31 cellular contexts compared by ENCODE assay signal in the genomic region with DNA sequence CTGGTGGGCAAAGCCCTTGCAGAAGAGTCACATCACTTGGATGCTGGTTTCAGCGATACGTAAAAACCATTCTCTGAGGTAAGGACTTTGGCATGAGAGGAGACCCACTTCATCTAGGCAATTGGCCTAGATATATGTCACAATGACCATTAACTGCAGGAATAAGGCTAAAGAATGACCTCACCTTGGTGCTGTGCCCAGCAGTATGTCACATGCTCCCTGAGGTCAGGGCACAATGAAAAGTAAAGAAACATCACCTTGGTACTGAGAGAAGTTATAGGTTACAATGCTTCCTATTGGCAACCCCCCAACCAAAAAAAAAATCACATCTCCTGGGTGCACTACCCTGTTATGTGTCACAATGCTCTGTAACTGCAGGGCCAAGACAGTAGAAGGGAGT.
DNase-seq lines count a peak whose midpoint lies in the region; ATAC-seq and TF ChIP-seq lines count a peak whose summit lies in the region.
"Had no signal": no experiment of that assay in that cellular context is flagged by ENCODE, and none has a peak within 500 bp of the region (broad histone marks: within the 10 kb centered on the region; RNA-seq: fewer than 3 reads in every experiment).

No MANE protein-coding gene starts in this region.

- H3K4me3 ChIP-seq in LNCaP clone FGC (ENCODE audit: low read depth, low read length), result no peak overlapping the region
- H3K4me3 ChIP-seq in MG63, result no peak overlapping the region
- no peak overlapping the region for H3K4me3 ChIP-seq in body of pancreas
- H3K4me3 ChIP-seq: A549; BLaER1; BLaER1 treated with 17β-estradiol and CSF1 and Interleukin-3, amounts not matched to agents 10 nM and 100 nM had no signal

- H3K9me3 ChIP-seq in MG63, result no peaks in the 10 kb centered on the region
- H3K9me3 ChIP-seq in body of pancreas, result no peaks in the 10 kb centered on the region
- H3K9me3 ChIP-seq: A549; BE2C; BLaER1; BLaER1 treated with 17β-estradiol and CSF1 and Interleukin-3, amounts not matched to agents 10 nM and 100 nM; Caco-2 had no signal

- intact Hi-C loops in body of pancreas (cut with DNase I), result no loop called here

- no peak for TF ChIP-seq POLR2A in body of pancreas (IDR thresholded peaks at IDR 0.05)

- no peaks in the 10 kb centered on the region for H3K36me3 ChIP-seq in MG63
- H3K36me3 ChIP-seq in body of pancreas (replicated peaks in 1 of 2; ENCODE audit: insufficient read depth in 1 of 2, low read depth in 2 of 2), result no peaks in the 10 kb centered on the region
- H3K36me3 ChIP-seq: BE2C; BLaER1; BLaER1 treated with 17β-estradiol and CSF1 and Interleukin-3, amounts not matched to agents 10 nM and 100 nM had no signal

- peak; percentile 58 for ATAC-seq in body of pancreas
- ATAC-seq: A549; CD8-positive, alpha-beta T cell had no signal

- DNase-seq in LNCaP clone FGC (ENCODE audit: low read depth) (peak; percentile 75), MG63 (peak; percentile 2), body of pancreas (peak in 2 of 4 donors; percentile 13 to 14), substantia nigra (lab: John Stamatoyannopoulos, UW) (no peak)
- DNase-seq in stimulated activated CD4-positive, alpha-beta T cell treated with anti-CD3 and anti-CD28 coated beads, Interleukin-4, amount 100 ng/mL, for 4 hours, result no peak
- DNase-seq in activated CD4-positive, alpha-beta T cell treated with anti-CD3 and anti-CD28 coated beads, Interleukin-2, amount 50 U/mL, for 1 hour, result no peak
- DNase-seq: 8988T; ACHN; AML-193; BE2C; C1 segment of cervical spinal cord; Caco-2; Calu3; CD4-positive, alpha-beta memory T cell; CD4-positive, alpha-beta T cell; CD4-positive, CD25-positive, alpha-beta regulatory T cell; CD8-positive, alpha-beta memory T cell; CD8-positive, alpha-beta T cell; COR-L47; DMS 273 treated with DMSO at 0.1 percent for 48 hours; DMS153; DMS53; DMS79; DMS79 treated with DMSO at 0.1 percent for 48 hours; DND-41; EL had no signal

- no peaks in the 10 kb centered on the region for H3K4me1 ChIP-seq in body of pancreas
- H3K4me1 ChIP-seq: A549; BE2C; BLaER1; BLaER1 treated with 17β-estradiol and CSF1 and Interleukin-3, amounts not matched to agents 10 nM and 100 nM; Caco-2 had no signal

- H3K27me3 ChIP-seq in MG63, result no peaks in the 10 kb centered on the region
- no peaks in the 10 kb centered on the region for H3K27me3 ChIP-seq in body of pancreas
- H3K27me3 ChIP-seq: BE2C; BLaER1; BLaER1 treated with 17β-estradiol and CSF1 and Interleukin-3, amounts not matched to agents 10 nM and 100 nM had no signal

- 89 to 100% methylated on average over 2 of the region's 2 CpGs for WGBS in body of pancreas, 2 donors

- H3K27ac ChIP-seq in body of pancreas (no peak overlapping the region), substantia nigra (ENCODE audit: low read depth, low read length, poor library complexity, severe bottlenecking) (no peak overlapping the region)
- H3K27ac ChIP-seq: 22Rv1; A549; BLaER1; BLaER1 treated with 17β-estradiol and CSF1 and Interleukin-3, amounts not matched to agents 10 nM and 100 nM; C4-2B had no signal

- TF ChIP-seq CTCF in LNCaP clone FGC (IDR thresholded peaks at IDR 0.05; ENCODE audit: control insufficient read depth, extremely low read depth, insufficient read depth) (no peak), body of pancreas (IDR thresholded peaks at IDR 0.05) (no peak)

Comparison
In these comparisons a context has a peak if more than half of its experiments do, and no peak if none do; other contexts are left out.
1. DNase-seq: peak in LNCaP clone FGC (single experiment) and MG63 (single experiment); none in stimulated activated CD4-positive, alpha-beta T cell treated with anti-CD3 and anti-CD28 coated beads, Interleukin-4, amount 100 ng/mL, for 4 hours (0 of 2), activated CD4-positive, alpha-beta T cell treated with anti-CD3 and anti-CD28 coated beads, Interleukin-2, amount 50 U/mL, for 1 hour (single experiment) and substantia nigra (0 of 49).